In genomic region chr5:131217791-131218190, GRCh38 we compare ENCODE assay signal across 1 cellular context.
TF ChIP-seq lines count a peak whose summit lies in the region.

No MANE protein-coding gene starts in this region.

TF ChIP-seq in IMR-90, 13 proteins besides CTCF, POLR2A, EP300 and RAD21 (continued from another document):
- TF ChIP-seq ELK1 (IDR thresholded peaks at IDR 0.05; ENCODE audit: borderline replicate concordance, low read depth, low read length), result no peak
